In the genomic region with DNA sequence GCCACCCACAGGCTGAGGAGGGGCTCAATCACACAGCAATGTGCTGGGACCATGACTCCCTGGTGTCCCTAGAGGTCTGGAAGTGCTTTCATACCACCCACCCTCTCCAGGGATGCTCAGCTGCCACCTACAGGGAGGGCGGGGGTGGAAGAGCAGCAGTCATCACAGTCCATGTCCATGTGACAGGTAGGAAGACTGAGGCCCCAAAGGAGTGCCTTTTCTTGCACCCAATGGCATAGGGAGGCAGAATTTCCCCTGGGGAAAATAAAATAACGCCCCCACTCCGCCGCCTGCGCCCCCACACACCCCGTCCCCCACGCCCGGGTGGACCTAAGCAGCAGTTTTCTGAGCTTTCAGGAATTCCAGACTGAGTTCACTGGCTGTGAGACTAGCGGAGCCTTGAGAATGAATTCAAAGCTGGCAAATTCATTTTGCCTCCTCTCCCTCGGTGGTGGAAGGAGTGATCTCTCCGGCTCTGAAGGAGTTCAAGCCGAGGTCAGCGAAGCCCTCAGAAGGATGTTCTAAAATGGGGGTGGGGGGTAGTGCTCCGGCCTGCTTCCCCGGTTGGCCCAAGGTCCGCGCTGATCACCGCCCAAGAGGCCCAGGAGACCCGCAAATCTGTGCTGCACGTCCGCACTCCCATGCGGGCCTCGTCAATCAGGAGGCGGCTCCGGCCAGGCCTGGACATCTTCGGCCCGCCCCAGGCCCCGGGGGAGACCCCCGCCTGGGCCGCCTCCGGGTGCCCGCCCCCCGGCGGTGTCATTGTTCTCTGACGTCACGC, we compare ENCODE assay signal across 8 cellular contexts. TPM values are rescaled to one million over a fixed set of nuclear protein-coding genes. Genes with fewer than 3 reads are reported as not detected.
A peak's percentile ranks its signal among the peaks of the same experiment; 100 is the strongest.
DNase-seq lines count a peak whose midpoint lies in the region; ATAC-seq lines count a peak whose summit lies in the region.

No MANE protein-coding gene starts in this region.

- intact Hi-C loops in left cardiac atrium (cut with DNase I) = loop anchor here in 1 of 2 donors (5.0 kb wide), 2 partner anchors 44 to 94 kb away; no protein-coding TSS in a partner anchor

- ATAC-seq in activated T-cell treated with anti-CD3 and anti-CD28 coated beads, Interleukin-2, amount 50 U/mL, for 72 hours (replicated peaks in 1 of 2) = no peak
- ATAC-seq in left cardiac atrium = peak; percentile 3 to 9
- ATAC-seq in esophagus mucosa = no peak
- ATAC-seq in GM21723 (IDR thresholded peaks at IDR 0.05; ENCODE audit: unreplicated experiment) = no peak

- H3K9me3 Mint-ChIP-seq in activated T-cell treated with anti-CD3 and anti-CD28 coated beads, Interleukin-2, amount 50 U/mL, for 72 hours = no peaks in the 10 kb centered on the region

- DNase-seq in NCI-H345 (lab: John Stamatoyannopoulos, UW) = peak; percentile 34
- DNase-seq in NCI-H345 treated with DMSO at 0.1 percent for 48 hours (lab: John Stamatoyannopoulos, UW; ENCODE audit: unreplicated experiment) = no peak
- peak; percentile 82 to 85 for DNase-seq in Kasumi-1 (lab: John Stamatoyannopoulos, UW)
- no peak for DNase-seq in activated T-cell treated with anti-CD3 and anti-CD28 coated beads, Interleukin-2, amount 50 U/mL, for 72 hours
- DNase-seq in left cardiac atrium = no peak
- peak; percentile 81 for DNase-seq in retina

- H3K4me1 Mint-ChIP-seq in activated T-cell treated with anti-CD3 and anti-CD28 coated beads, Interleukin-2, amount 50 U/mL, for 72 hours (ENCODE audit: low read depth) = peaks cover 34% of the 10 kb centered on the region

- no peaks in the 10 kb centered on the region for H3K36me3 Mint-ChIP-seq in activated T-cell treated with anti-CD3 and anti-CD28 coated beads, Interleukin-2, amount 50 U/mL, for 72 hours (ENCODE audit: insufficient read depth in 2 of 2)

- peak overlapping the region; percentile 27 to 57 for H3K4me3 Mint-ChIP-seq in activated T-cell treated with anti-CD3 and anti-CD28 coated beads, Interleukin-2, amount 50 U/mL, for 72 hours

- no peak overlapping the region for H3K27ac Mint-ChIP-seq in activated T-cell treated with anti-CD3 and anti-CD28 coated beads, Interleukin-2, amount 50 U/mL, for 72 hours

- H3K27me3 Mint-ChIP-seq in activated T-cell treated with anti-CD3 and anti-CD28 coated beads, Interleukin-2, amount 50 U/mL, for 72 hours (ENCODE audit: low read depth) = peaks cover 8% of the 10 kb centered on the region

RNA-seq across cellular contexts. Expression of a gene that starts 2.1 kb away (rescaled TPM):
- total RNA-seq in activated T-cell treated with anti-CD3 and anti-CD28 coated beads, Interleukin-2, amount 50 U/mL, for 72 hours = 10 to 100 TPM; 30.6 to 37.8 TPM
- total RNA-seq in left cardiac atrium (10 to 100 TPM; 51.4 to 58.0 TPM), esophagus mucosa (43.8 TPM)

Comparison
In these comparisons a context has a peak if more than half of its experiments do, and no peak if none do; other contexts are left out.
1. DNase-seq: peak in NCI-H345 (single experiment), Kasumi-1 (2 of 2) and retina (single experiment); none in NCI-H345 treated with DMSO at 0.1 percent for 48 hours (single experiment), activated T-cell treated with anti-CD3 and anti-CD28 coated beads, Interleukin-2, amount 50 U/mL, for 72 hours (0 of 2) and left cardiac atrium (single experiment).
2. ATAC-seq: peak in left cardiac atrium (2 of 2); none in activated T-cell treated with anti-CD3 and anti-CD28 coated beads, Interleukin-2, amount 50 U/mL, for 72 hours (0 of 2), esophagus mucosa (single experiment) and GM21723 (single experiment).